8 cellular contexts compared by ENCODE assay signal in the genomic region with DNA sequence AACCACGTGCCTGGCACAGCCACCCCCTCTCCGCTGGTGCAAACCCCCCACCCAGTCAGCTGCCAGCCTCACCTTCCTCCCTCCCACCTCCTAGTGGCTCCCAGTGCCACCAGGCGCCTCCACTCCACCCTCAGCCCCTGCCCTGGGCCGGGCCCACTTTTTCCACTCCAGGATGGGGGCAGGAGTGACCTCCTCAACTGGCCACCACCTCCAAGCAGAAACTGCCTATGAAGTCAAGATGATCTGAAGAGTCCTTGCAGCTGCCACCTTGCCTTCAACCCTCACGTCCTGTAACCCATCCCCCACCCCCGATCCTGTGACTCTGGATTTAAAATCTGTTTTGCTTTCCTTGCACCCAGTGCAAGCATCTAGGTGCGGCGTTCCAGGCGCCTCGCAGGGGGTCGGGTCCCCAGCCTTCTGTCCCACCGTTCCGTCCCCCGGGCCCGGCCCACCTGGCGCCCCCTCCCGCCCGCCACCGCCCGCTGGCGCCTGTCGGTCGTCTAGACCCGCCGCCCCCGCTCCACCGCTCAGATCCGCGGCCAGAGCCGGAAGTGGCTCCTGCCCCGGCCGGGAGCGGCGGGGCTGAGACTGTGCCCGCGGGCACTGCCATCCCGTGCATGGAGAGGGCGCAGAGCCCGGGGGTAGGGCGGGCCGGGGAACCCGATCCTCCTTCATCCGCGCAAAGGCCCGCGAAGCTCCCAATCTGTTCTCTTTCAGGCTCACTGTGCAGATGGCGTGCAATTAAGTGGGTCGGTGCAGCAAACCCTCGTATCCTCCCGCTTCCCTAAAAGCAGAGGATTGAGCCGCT. TPM values are rescaled to one million over a fixed set of nuclear protein-coding genes. Genes with fewer than 3 reads are reported as not detected.
A peak's percentile ranks its signal among the peaks of the same experiment; 100 is the strongest.
DNase-seq lines count a peak whose midpoint lies in the region; ATAC-seq and TF ChIP-seq lines count a peak whose summit lies in the region.

No MANE protein-coding gene starts in this region.

- H3K4me3 ChIP-seq in cardiac fibroblast (replicated peaks in 1 of 2; ENCODE audit: low read depth in 2 of 2, low read length in 2 of 2): peak overlapping the region; percentile 8 to 39

- ATAC-seq in HG03520 (IDR thresholded peaks at IDR 0.05; ENCODE audit: unreplicated experiment): no peak

- no peak for TF ChIP-seq CTCF in cardiac fibroblast (IDR thresholded peaks at IDR 0.05; ENCODE audit: low read depth, low read length)

- peak; percentile 54 for DNase-seq in ELF-1 (ENCODE audit: low read depth, low spot score)
- peak; percentile 66 for DNase-seq in HT-29 (ENCODE audit: low spot score)
- peak; percentile 13 for DNase-seq in T-helper 9 cell
- DNase-seq in cardiac fibroblast (ENCODE audit: low read depth in 2 of 2): no peak
- DNase-seq in kidney tubule cell (ENCODE audit: low spot score): peak; percentile 55
- peak; percentile 22 to 38 for DNase-seq in stimulated activated CD4-positive, alpha-beta T cell treated with anti-CD3 and anti-CD28 coated beads, Interleukin-4, amount 100 ng/mL, for 4 hours
- DNase-seq in Kasumi-1 (lab: John Stamatoyannopoulos, UW): no peak

RNA-seq across cellular contexts. Expression of gene GTF2I, which starts 51.2 kb away (rescaled TPM):
- 219 and 240 TPM in 2 replicates for total RNA-seq in HT-29 (2014; rRNA removed; shearing (Covaris generic))

Comparison
In these comparisons a context has a peak if more than half of its experiments do, and no peak if none do; other contexts are left out.
1. DNase-seq: peak in ELF-1 (single experiment), HT-29 (single experiment), T-helper 9 cell (single experiment), kidney tubule cell (single experiment) and stimulated activated CD4-positive, alpha-beta T cell treated with anti-CD3 and anti-CD28 coated beads, Interleukin-4, amount 100 ng/mL, for 4 hours (2 of 2); none in cardiac fibroblast (0 of 2) and Kasumi-1 (0 of 2).